Comparison of ENCODE assay signal across 13 cellular contexts in genomic region chr1:231720652-231721325, GRCh38.
A peak's percentile ranks its signal among the peaks of the same experiment; 100 is the strongest.
DNase-seq lines count a peak whose midpoint lies in the region; ATAC-seq and TF ChIP-seq lines count a peak whose summit lies in the region.
"Had no signal": no experiment of that assay in that cellular context is flagged by ENCODE, and none has a peak within 500 bp of the region (broad histone marks: within the 10 kb centered on the region; RNA-seq: fewer than 3 reads in every experiment).

No MANE protein-coding gene starts in this region.

- DNase-seq in DMS153 (lab: John Stamatoyannopoulos, UW) (peak; percentile 95), NCI-H128 (lab: John Stamatoyannopoulos, UW; ENCODE audit: unreplicated experiment) (peak; percentile 39), NCI-H345 treated with DMSO at 0.1 percent for 48 hours (lab: John Stamatoyannopoulos, UW; ENCODE audit: unreplicated experiment) (peak; percentile 73), dermis microvascular lymphatic vessel endothelial cell (ENCODE audit: low read depth in 2 of 2) (peak; percentile 70 to 86), HUDEP-2 (lab: John Stamatoyannopoulos, UW; ENCODE audit: unreplicated experiment in 76 of 76) (no peak), PC-9 (no peak)
- no peak for DNase-seq in activated effector memory CD4-positive, alpha-beta T cell treated with Interleukin-2 at 50 U/mL for 16 hours
- DNase-seq: NCI-H1436 treated with DMSO at 0.1 percent for 48 hours, NCI-H2171 treated with DMSO at 0.1 percent for 48 hours, NCI-H524, T-helper 17 cell had no signal

- H3K9me3 ChIP-seq in PC-9 (ENCODE audit: insufficient read depth, low read depth) = no peaks in the 10 kb centered on the region

- H3K4me3 ChIP-seq in PC-9 = no peak overlapping the region

- no peaks in the 10 kb centered on the region for H3F3A ChIP-seq in PC-9 (ENCODE audit: insufficient read depth, low read depth)

- CTCF ChIA-PET in PC-9 (lab: Charles Lee) = no interaction called here

- no peak overlapping the region for H2AFZ ChIP-seq in PC-9

- no peak overlapping the region for H3K4me2 ChIP-seq in PC-9

- H3K4me1 ChIP-seq in PC-9 (replicated peaks; ENCODE audit: insufficient read depth) = peaks cover 10% of the 10 kb centered on the region

- no TSS peak for BruUV-seq in PC-9 (replicated peaks; lab: Mats Ljungman, UMichigan)

- no peak for TF ChIP-seq CTCF in PC-9 (conservative IDR thresholded peaks at IDR 0.05)

- H3K79me2 ChIP-seq in PC-9 (ENCODE audit: low read depth) = no peaks in the 10 kb centered on the region

- no peaks in the 10 kb centered on the region for H3K27me3 ChIP-seq in PC-9 (ENCODE audit: insufficient read depth, low read depth)

- no peak overlapping the region for H3K27ac ChIP-seq in PC-9
- H3K27ac ChIP-seq: RWPE1 had no signal

- POLR2A ChIA-PET in PC-9 (lab: Charles Lee; ENCODE audit: unreplicated experiment) = no interaction called here

- no peaks in the 10 kb centered on the region for H3K9me2 ChIP-seq in PC-9 (ENCODE audit: insufficient read depth)

- no peak for ATAC-seq in HG02763 (IDR thresholded peaks at IDR 0.05; ENCODE audit: unreplicated experiment)
- ATAC-seq: T-helper 17 cell had no signal

- intact Hi-C loops in PC-9 (cut with micrococcal nuclease; ENCODE audit: unreplicated experiment) = no loop called here

- H3K36me3 ChIP-seq in PC-9 (ENCODE audit: low read depth) = no peaks in the 10 kb centered on the region

- no peaks in the 10 kb centered on the region for H4K20me1 ChIP-seq in PC-9 (ENCODE audit: insufficient read depth)

Comparison
In these comparisons a context has a peak if more than half of its experiments do, and no peak if none do; other contexts are left out.
1. DNase-seq: peak in DMS153 (single experiment), NCI-H128 (single experiment), NCI-H345 treated with DMSO at 0.1 percent for 48 hours (single experiment) and dermis microvascular lymphatic vessel endothelial cell (2 of 2); none in HUDEP-2 (0 of 76), PC-9 (0 of 2) and activated effector memory CD4-positive, alpha-beta T cell treated with Interleukin-2 at 50 U/mL for 16 hours (single experiment).